1 cellular context compared by ENCODE assay signal in the genomic region with DNA sequence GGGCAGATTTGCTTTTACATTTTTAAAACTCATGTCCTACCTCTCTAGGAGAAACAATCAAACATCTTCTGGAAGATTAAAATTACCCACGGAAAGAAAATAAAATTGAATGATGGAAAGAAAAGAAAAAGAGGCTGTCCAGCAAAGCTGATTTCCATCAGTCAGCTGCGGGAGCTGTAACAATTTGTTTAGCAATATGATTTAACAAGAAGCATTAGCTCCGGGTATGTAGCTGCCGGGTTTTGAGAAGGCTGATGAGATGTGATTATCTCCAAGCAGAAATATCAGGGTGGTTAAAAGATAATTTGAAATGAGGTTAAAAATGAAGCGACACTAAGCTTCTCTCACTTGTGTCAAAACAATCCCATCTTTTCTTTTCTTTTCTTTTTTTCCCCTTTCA.
TF ChIP-seq lines count a peak whose summit lies in the region.

No MANE protein-coding gene starts in this region.

TF ChIP-seq in SK-N-SH treated with all-trans-retinoic acid at 6 μM for 48 hours, 23 proteins besides CTCF, POLR2A, EP300 and RAD21 (continued from another document):
- TF ChIP-seq, protein P1, sequence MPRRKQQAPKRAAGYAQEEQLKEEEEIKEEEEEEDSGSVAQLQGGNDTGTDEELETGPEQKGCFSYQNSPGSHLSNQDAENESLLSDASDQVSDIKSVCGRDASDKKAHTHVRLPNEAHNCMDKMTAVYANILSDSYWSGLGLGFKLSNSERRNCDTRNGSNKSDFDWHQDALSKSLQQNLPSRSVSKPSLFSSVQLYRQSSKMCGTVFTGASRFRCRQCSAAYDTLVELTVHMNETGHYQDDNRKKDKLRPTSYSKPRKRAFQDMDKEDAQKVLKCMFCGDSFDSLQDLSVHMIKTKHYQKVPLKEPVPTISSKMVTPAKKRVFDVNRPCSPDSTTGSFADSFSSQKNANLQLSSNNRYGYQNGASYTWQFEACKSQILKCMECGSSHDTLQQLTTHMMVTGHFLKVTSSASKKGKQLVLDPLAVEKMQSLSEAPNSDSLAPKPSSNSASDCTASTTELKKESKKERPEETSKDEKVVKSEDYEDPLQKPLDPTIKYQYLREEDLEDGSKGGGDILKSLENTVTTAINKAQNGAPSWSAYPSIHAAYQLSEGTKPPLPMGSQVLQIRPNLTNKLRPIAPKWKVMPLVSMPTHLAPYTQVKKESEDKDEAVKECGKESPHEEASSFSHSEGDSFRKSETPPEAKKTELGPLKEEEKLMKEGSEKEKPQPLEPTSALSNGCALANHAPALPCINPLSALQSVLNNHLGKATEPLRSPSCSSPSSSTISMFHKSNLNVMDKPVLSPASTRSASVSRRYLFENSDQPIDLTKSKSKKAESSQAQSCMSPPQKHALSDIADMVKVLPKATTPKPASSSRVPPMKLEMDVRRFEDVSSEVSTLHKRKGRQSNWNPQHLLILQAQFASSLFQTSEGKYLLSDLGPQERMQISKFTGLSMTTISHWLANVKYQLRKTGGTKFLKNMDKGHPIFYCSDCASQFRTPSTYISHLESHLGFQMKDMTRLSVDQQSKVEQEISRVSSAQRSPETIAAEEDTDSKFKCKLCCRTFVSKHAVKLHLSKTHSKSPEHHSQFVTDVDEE (CRISPR knock-in tag; IDR thresholded peaks at IDR 0.05) = no peak
- no peak for TF ChIP-seq ZC3H10 (CRISPR knock-in tag; IDR thresholded peaks at IDR 0.05)
- TF ChIP-seq, protein P2, sequence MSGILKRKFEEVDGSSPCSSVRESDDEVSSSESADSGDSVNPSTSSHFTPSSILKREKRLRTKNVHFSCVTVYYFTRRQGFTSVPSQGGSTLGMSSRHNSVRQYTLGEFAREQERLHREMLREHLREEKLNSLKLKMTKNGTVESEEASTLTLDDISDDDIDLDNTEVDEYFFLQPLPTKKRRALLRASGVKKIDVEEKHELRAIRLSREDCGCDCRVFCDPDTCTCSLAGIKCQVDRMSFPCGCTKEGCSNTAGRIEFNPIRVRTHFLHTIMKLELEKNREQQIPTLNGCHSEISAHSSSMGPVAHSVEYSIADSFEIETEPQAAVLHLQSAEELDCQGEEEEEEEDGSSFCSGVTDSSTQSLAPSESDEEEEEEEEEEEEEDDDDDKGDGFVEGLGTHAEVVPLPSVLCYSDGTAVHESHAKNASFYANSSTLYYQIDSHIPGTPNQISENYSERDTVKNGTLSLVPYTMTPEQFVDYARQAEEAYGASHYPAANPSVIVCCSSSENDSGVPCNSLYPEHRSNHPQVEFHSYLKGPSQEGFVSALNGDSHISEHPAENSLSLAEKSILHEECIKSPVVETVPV (CRISPR knock-in tag; IDR thresholded peaks at IDR 0.05) = no peak
